Comparison of ENCODE assay signal across 12 cellular contexts in the genomic region with DNA sequence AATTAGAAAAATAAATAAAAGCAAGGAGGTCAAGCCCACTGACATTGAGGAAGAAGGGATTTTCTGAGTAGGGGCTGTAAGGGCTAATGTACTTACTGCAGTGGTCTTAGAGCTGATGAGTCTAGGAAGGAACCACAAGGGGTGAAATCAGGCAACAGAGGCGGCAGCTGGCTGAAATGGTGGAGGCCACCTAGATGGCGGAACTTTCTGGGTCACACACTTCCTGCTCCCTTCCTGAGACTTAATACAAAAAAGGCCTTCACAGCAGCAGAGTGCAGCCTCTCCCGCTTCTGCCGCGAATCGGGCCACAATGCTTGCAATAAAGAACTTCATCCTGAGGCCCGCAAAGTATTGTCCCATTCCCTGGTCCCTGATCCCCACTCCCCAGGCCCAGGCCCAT. TPM values are rescaled to one million over a fixed set of nuclear protein-coding genes. Genes with fewer than 3 reads are reported as not detected.
A peak's percentile ranks its signal among the peaks of the same experiment; 100 is the strongest.
DNase-seq lines count a peak whose midpoint lies in the region; ATAC-seq and TF ChIP-seq lines count a peak whose summit lies in the region.
"Had no signal": no experiment of that assay in that cellular context is flagged by ENCODE, and none has a peak within 500 bp of the region (broad histone marks: within the 10 kb centered on the region; RNA-seq: fewer than 3 reads in every experiment).

No MANE protein-coding gene starts in this region.

- H3K4me1 Mint-ChIP-seq in WTC11 (peaks cover 4% of the 10 kb centered on the region; the same call in 1 of the 2 replicates), mesothelial cell of epicardium (no peaks in the 10 kb centered on the region)
- H3K4me1 Mint-ChIP-seq in effector memory CD8-positive, alpha-beta T cell (ENCODE audit: low read depth in 2 of 2): peaks cover 0 to 2% of the 10 kb centered on the region in 2 donors

- H3K36me3 Mint-ChIP-seq in WTC11 (no peaks in the 10 kb centered on the region), mesothelial cell of epicardium (peaks cover 3% of the 10 kb centered on the region)
- peaks cover 7% of the 10 kb centered on the region for H3K36me3 Mint-ChIP-seq in effector memory CD8-positive, alpha-beta T cell (ENCODE audit: insufficient read depth)

- TF ChIP-seq CTCF in WTC11 (IDR thresholded peaks at IDR 0.05) (no peak), mesothelial cell of epicardium (IDR thresholded peaks at IDR 0.05; ENCODE audit: unreplicated experiment) (no peak)

- H3K4me3 Mint-ChIP-seq in WTC11 (peak overlapping the region; percentile 76), mesothelial cell of epicardium (peak overlapping the region; percentile 26)
- H3K4me3 Mint-ChIP-seq in effector memory CD8-positive, alpha-beta T cell: peak overlapping the region in 1 of 2 donors; percentile 58

- no peak overlapping the region; the same call in 1 of the 2 replicates for H3K27ac Mint-ChIP-seq in WTC11
- H3K27ac Mint-ChIP-seq in mesothelial cell of epicardium: no peak overlapping the region
- no peak overlapping the region for H3K27ac Mint-ChIP-seq in effector memory CD8-positive, alpha-beta T cell
- H3K27ac Mint-ChIP-seq: naive thymus-derived CD4-positive, alpha-beta T cell had no signal

- intact Hi-C loops in left colon (cut with DNase I, micrococcal nuclease): no loop called here

- ATAC-seq in GM18517 (IDR thresholded peaks at IDR 0.05; ENCODE audit: unreplicated experiment) (peak; percentile 28), WTC11 (no peak), left colon (no peak), HG03354 (IDR thresholded peaks at IDR 0.05; ENCODE audit: poor library complexity, severe bottlenecking, unreplicated experiment) (no peak)
- no peak for ATAC-seq in effector memory CD8-positive, alpha-beta T cell (replicated peaks)

- H3K36me3 ChIP-seq in H7 (replicated peaks; ENCODE audit: control insufficient read depth, insufficient read depth, low read length): no peaks in the 10 kb centered on the region

- H3K27me3 Mint-ChIP-seq in WTC11 (ENCODE audit: low read depth) (no peaks in the 10 kb centered on the region), mesothelial cell of epicardium (ENCODE audit: low read depth) (no peaks in the 10 kb centered on the region)
- H3K27me3 Mint-ChIP-seq in effector memory CD8-positive, alpha-beta T cell: no peaks in the 10 kb centered on the region
- H3K27me3 Mint-ChIP-seq: naive thymus-derived CD4-positive, alpha-beta T cell had no signal

- H3K9me3 Mint-ChIP-seq in WTC11 (no peaks in the 10 kb centered on the region), mesothelial cell of epicardium (peaks cover 6% of the 10 kb centered on the region)
- H3K9me3 Mint-ChIP-seq in effector memory CD8-positive, alpha-beta T cell: no peaks in the 10 kb centered on the region
- H3K9me3 Mint-ChIP-seq: naive thymus-derived CD4-positive, alpha-beta T cell had no signal

- POLR2A ChIA-PET in WTC11 (lab: Charles Lee): interaction anchor here (1.2 kb wide), 4 partner anchors 15 to 313 kb away, joined by 3 to 8 read pairs (median 6); a partner anchor contains a TSS

- H3K4me3 ChIP-seq in H7 (ENCODE audit: insufficient read depth, low read depth, low read length): peak overlapping the region; percentile 45

- no peak for DNase-seq in H7
- no peak for DNase-seq in WTC11 (ENCODE audit: low spot score)
- DNase-seq in mesothelial cell of epicardium (ENCODE audit: low spot score in 2 of 2, unreplicated experiment in 2 of 2): no peak
- no peak for DNase-seq in left colon
- DNase-seq in effector memory CD8-positive, alpha-beta T cell: no peak
- no peak for DNase-seq in NCI-H1092 (lab: John Stamatoyannopoulos, UW)
- DNase-seq: activated CD4-positive, alpha-beta T cell treated with anti-CD3 and anti-CD28 coated beads, Interleukin-2, amount 50 U/mL, for 1 hour; DND-41; naive thymus-derived CD4-positive, alpha-beta T cell; NCI-H1436 had no signal

- CTCF ChIA-PET in WTC11 (lab: Charles Lee): interaction anchor here (0.6 to 1.2 kb wide), 6 partner anchors 15 to 297 kb away, joined by 3 to 9 read pairs (median 4); a partner anchor contains a TSS

- no peaks in the 10 kb centered on the region for H3K27me3 ChIP-seq in H7 (ENCODE audit: control insufficient read depth, insufficient read depth, low read length)

TF ChIP-seq in WTC11, 78 proteins besides CTCF, POLR2A, EP300 and RAD21:
- no peak for TF ChIP-seq GTF2I (CRISPR knock-in tag; conservative IDR thresholded peaks at IDR 0.05)
- no peak for TF ChIP-seq FOXK1 (CRISPR knock-in tag; IDR thresholded peaks at IDR 0.05)
- TF ChIP-seq NR2C2 (CRISPR knock-in tag; IDR thresholded peaks at IDR 0.05): no peak
- no peak for TF ChIP-seq ESRRA (CRISPR knock-in tag; IDR thresholded peaks at IDR 0.05; ENCODE audit: borderline replicate concordance)
- no peak for TF ChIP-seq OVOL2 (CRISPR knock-in tag; IDR thresholded peaks at IDR 0.05; ENCODE audit: borderline replicate concordance)
- TF ChIP-seq, protein P1, sequence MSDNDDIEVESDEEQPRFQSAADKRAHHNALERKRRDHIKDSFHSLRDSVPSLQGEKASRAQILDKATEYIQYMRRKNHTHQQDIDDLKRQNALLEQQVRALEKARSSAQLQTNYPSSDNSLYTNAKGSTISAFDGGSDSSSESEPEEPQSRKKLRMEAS (CRISPR knock-in tag; IDR thresholded peaks at IDR 0.05): no peak
- TF ChIP-seq, protein P2, sequence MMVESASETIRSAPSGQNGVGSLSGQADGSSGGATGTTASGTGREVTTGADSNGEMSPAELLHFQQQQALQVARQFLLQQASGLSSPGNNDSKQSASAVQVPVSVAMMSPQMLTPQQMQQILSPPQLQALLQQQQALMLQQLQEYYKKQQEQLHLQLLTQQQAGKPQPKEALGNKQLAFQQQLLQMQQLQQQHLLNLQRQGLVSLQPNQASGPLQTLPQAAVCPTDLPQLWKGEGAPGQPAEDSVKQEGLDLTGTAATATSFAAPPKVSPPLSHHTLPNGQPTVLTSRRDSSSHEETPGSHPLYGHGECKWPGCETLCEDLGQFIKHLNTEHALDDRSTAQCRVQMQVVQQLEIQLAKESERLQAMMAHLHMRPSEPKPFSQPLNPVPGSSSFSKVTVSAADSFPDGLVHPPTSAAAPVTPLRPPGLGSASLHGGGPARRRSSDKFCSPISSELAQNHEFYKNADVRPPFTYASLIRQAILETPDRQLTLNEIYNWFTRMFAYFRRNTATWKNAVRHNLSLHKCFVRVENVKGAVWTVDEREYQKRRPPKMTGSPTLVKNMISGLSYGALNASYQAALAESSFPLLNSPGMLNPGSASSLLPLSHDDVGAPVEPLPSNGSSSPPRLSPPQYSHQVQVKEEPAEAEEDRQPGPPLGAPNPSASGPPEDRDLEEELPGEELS (CRISPR knock-in tag; IDR thresholded peaks at IDR 0.05): no peak

RNA-seq across cellular contexts. Expression of a gene that starts 15.4 kb away (rescaled TPM):
- 66.3 and 85.8 TPM in 2 replicates for total RNA-seq in H7 (2014; rRNA removed; shearing (Covaris generic))
- total RNA-seq in WTC11 (2021) (69.4 to 79.6 TPM (median 74.2 TPM) in 3 replicates), mesothelial cell of epicardium (58.5 to 63.9 TPM (median 62.5 TPM) in 3 replicates), left colon (10 to 100 TPM; 63.4 to 76.1 TPM)

RNA-seq across cellular contexts. Expression of a gene that starts 42.9 kb away (rescaled TPM):
- total RNA-seq in H7 (2014; rRNA removed; shearing (Covaris generic)): 15.4 and 18.6 TPM in 2 replicates
- total RNA-seq in WTC11 (2021): 35.3 to 48.3 TPM (median 37.0 TPM) in 3 replicates
- 25.3 to 30.9 TPM (median 25.4 TPM) in 3 replicates for total RNA-seq in mesothelial cell of epicardium
- 10 to 100 TPM; 32.5 to 54.2 TPM for total RNA-seq in left colon

RNA-seq across cellular contexts. Expression of a gene that starts 53.8 kb away (rescaled TPM):
- 3.8 TPM in 1 of 2 replicates, not detected in the other for total RNA-seq in H7 (2014; rRNA removed; shearing (Covaris generic))
- total RNA-seq in WTC11 (2021) (not detected in 3 replicates), mesothelial cell of epicardium (not detected in 3 replicates), left colon (not detected)

RNA-seq across cellular contexts. Expression of a gene that starts 58.7 kb away (rescaled TPM):
- total RNA-seq in H7 (2014; rRNA removed; shearing (Covaris generic)): not detected in 2 replicates
- total RNA-seq in WTC11 (2021) (0.37 to 1.2 TPM (median 0.94 TPM) in 3 replicates), mesothelial cell of epicardium (0.25 TPM in 1 of 3 replicates, not detected in the others), left colon (10 to 100 TPM; 47.7 to 98.7 TPM)
